ENCODE assay signal across 9 cellular contexts in genomic region chr11:94731921-94732601, GRCh38. TPM values are rescaled to one million over a fixed set of nuclear protein-coding genes. Genes with fewer than 3 reads are reported as not detected.
DNase-seq lines count a peak whose midpoint lies in the region; ATAC-seq and TF ChIP-seq lines count a peak whose summit lies in the region.
"Had no signal": no experiment of that assay in that cellular context is flagged by ENCODE, and none has a peak within 500 bp of the region (broad histone marks: within the 10 kb centered on the region; RNA-seq: fewer than 3 reads in every experiment).

No MANE protein-coding gene starts in this region.

- H3K27ac Mint-ChIP-seq in WTC11: peak overlapping the region; percentile 82

- H3K27me3 Mint-ChIP-seq in WTC11 (ENCODE audit: low read depth): peaks cover 8% of the 10 kb centered on the region; the same call in 1 of the 2 replicates

- H3K9me3 ChIP-seq in right atrium auricular region (no peaks in the 10 kb centered on the region), transverse colon (no peaks in the 10 kb centered on the region)

- CTCF ChIA-PET in WTC11 (lab: Charles Lee): interaction anchor here (0.6 to 2.1 kb wide), 3 partner anchors 9 to 109 kb away, joined by 3 to 16 read pairs (median 5); no protein-coding TSS in a partner anchor

- in situ Hi-C loops in transverse colon (cut with MboI; ENCODE audit: low pct_ligation_motif_present in 1 of 4, low pct_unique_long_range_greater_than_20kb in 1 of 4, low sequenced_read_pairs in 3 of 4): no loop called here

- peaks cover 61% of the 10 kb centered on the region for H3K4me1 Mint-ChIP-seq in WTC11

- no peak for TF ChIP-seq CTCF in WTC11 (IDR thresholded peaks at IDR 0.05)
- no peak for TF ChIP-seq CTCF in right atrium auricular region (IDR thresholded peaks at IDR 0.05)
- no peak for TF ChIP-seq CTCF in transverse colon (IDR thresholded peaks at IDR 0.05)

- peaks cover 0 to 10% of the 10 kb centered on the region in 2 donors for H3K4me1 ChIP-seq in right atrium auricular region
- no peaks in the 10 kb centered on the region for H3K4me1 ChIP-seq in transverse colon

- H3K4me3 Mint-ChIP-seq in WTC11: no peak overlapping the region

- H3K27me3 ChIP-seq in right atrium auricular region (no peaks in the 10 kb centered on the region), transverse colon (peaks cover 60% of the 10 kb centered on the region)

- H3K4me3 ChIP-seq in right atrium auricular region (no peak overlapping the region), transverse colon (no peak overlapping the region)

- DNase-seq in NCI-H1092 treated with DMSO at 0.1 percent for 48 hours (lab: John Stamatoyannopoulos, UW) (peak; percentile 17), NCI-H1092 (lab: John Stamatoyannopoulos, UW) (no peak), WTC11 (ENCODE audit: low spot score) (no peak), right atrium auricular region (ENCODE audit: low spot score) (no peak), transverse colon (no peak), NAMALWA (ENCODE audit: low spot score) (no peak), NCI-H774 (lab: John Stamatoyannopoulos, UW) (no peak), NCI-H1694 (lab: John Stamatoyannopoulos, UW) (no peak)
- DNase-seq: ACHN had no signal

- H3K27ac ChIP-seq in right atrium auricular region (peak overlapping the region; percentile 43 to 46), transverse colon (peak overlapping the region; percentile 30 to 47 (median 40))

- 55 to 71% methylated on average over 2 to 3 of the region's 3 CpGs for WGBS in transverse colon (ENCODE audit: low coverage in 1 of 2), 2 donors

- intact Hi-C loops in transverse colon (cut with DNase I; ENCODE audit: low total_unique reads): no loop called here

- peak; percentile 4 for ATAC-seq in WTC11

- H3K36me3 Mint-ChIP-seq in WTC11: no peaks in the 10 kb centered on the region

- TF ChIP-seq POLR2A in transverse colon (IDR thresholded peaks at IDR 0.05): no peak

- no peak for TF ChIP-seq EP300 in transverse colon (IDR thresholded peaks at IDR 0.05; ENCODE audit: low read depth)

- H3K9me3 Mint-ChIP-seq in WTC11: no peaks in the 10 kb centered on the region

- no peaks in the 10 kb centered on the region for H3K36me3 ChIP-seq in right atrium auricular region
- no peaks in the 10 kb centered on the region for H3K36me3 ChIP-seq in transverse colon

- POLR2A ChIA-PET in WTC11 (lab: Charles Lee): interaction anchor here (2.6 kb wide), 1 partner anchor 75 kb away, joined by 12 read pairs; no protein-coding TSS in a partner anchor

TF ChIP-seq in WTC11, 78 proteins besides CTCF, POLR2A, EP300 and RAD21:
- TF ChIP-seq MYBL2 (CRISPR knock-in tag; IDR thresholded peaks at IDR 0.05) (no peak), CBFB (CRISPR knock-in tag; IDR thresholded peaks at IDR 0.05; ENCODE audit: low read depth) (no peak), FOXP1 (CRISPR knock-in tag; IDR thresholded peaks at IDR 0.05; ENCODE audit: borderline replicate concordance) (no peak), ATF1 (CRISPR knock-in tag; IDR thresholded peaks at IDR 0.05) (no peak), JAZF1 (CRISPR knock-in tag; IDR thresholded peaks at IDR 0.05) (no peak), FOXK1 (CRISPR knock-in tag; IDR thresholded peaks at IDR 0.05) (no peak), ZNF532 (CRISPR knock-in tag; IDR thresholded peaks at IDR 0.05; ENCODE audit: borderline replicate concordance) (no peak), E2F1 (CRISPR knock-in tag; IDR thresholded peaks at IDR 0.05) (no peak), CREB1 (CRISPR knock-in tag; IDR thresholded peaks at IDR 0.05) (no peak)
- TF ChIP-seq, protein P1, sequence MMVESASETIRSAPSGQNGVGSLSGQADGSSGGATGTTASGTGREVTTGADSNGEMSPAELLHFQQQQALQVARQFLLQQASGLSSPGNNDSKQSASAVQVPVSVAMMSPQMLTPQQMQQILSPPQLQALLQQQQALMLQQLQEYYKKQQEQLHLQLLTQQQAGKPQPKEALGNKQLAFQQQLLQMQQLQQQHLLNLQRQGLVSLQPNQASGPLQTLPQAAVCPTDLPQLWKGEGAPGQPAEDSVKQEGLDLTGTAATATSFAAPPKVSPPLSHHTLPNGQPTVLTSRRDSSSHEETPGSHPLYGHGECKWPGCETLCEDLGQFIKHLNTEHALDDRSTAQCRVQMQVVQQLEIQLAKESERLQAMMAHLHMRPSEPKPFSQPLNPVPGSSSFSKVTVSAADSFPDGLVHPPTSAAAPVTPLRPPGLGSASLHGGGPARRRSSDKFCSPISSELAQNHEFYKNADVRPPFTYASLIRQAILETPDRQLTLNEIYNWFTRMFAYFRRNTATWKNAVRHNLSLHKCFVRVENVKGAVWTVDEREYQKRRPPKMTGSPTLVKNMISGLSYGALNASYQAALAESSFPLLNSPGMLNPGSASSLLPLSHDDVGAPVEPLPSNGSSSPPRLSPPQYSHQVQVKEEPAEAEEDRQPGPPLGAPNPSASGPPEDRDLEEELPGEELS (CRISPR knock-in tag; IDR thresholded peaks at IDR 0.05): no peak
- TF ChIP-seq, protein P2, sequence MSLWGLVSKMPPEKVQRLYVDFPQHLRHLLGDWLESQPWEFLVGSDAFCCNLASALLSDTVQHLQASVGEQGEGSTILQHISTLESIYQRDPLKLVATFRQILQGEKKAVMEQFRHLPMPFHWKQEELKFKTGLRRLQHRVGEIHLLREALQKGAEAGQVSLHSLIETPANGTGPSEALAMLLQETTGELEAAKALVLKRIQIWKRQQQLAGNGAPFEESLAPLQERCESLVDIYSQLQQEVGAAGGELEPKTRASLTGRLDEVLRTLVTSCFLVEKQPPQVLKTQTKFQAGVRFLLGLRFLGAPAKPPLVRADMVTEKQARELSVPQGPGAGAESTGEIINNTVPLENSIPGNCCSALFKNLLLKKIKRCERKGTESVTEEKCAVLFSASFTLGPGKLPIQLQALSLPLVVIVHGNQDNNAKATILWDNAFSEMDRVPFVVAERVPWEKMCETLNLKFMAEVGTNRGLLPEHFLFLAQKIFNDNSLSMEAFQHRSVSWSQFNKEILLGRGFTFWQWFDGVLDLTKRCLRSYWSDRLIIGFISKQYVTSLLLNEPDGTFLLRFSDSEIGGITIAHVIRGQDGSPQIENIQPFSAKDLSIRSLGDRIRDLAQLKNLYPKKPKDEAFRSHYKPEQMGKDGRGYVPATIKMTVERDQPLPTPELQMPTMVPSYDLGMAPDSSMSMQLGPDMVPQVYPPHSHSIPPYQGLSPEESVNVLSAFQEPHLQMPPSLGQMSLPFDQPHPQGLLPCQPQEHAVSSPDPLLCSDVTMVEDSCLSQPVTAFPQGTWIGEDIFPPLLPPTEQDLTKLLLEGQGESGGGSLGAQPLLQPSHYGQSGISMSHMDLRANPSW (CRISPR knock-in tag; conservative IDR thresholded peaks at IDR 0.05; ENCODE audit: low read depth): no peak

RNA-seq across cellular contexts. Expression of gene AMOTL1, which starts 36.1 kb away (rescaled TPM):
- 23.4 to 39.8 TPM (median 26.4 TPM) in 3 replicates for total RNA-seq in WTC11 (2021)
- total RNA-seq in right atrium auricular region: 10 to 100 TPM; 56.7 to 59.5 TPM
- total RNA-seq in transverse colon: 10 to 100 TPM; 14.3 to 23.9 (median 16.8) TPM
